Comparison of ENCODE assay signal across 2 cellular contexts in genomic region chr11:110474578-110474977, GRCh38.
TF ChIP-seq lines count a peak whose summit lies in the region.

No MANE protein-coding gene starts in this region.

TF ChIP-seq in GM23338, 12 proteins besides CTCF, POLR2A, EP300 and RAD21 (continued from another document):
- TF ChIP-seq REST (IDR thresholded peaks at IDR 0.05; ENCODE audit: unreplicated experiment) (no peak), POLR2AphosphoS5 (IDR thresholded peaks at IDR 0.05; ENCODE audit: low read depth) (no peak), CREB1 (CRISPR knock-in tag; IDR thresholded peaks at IDR 0.05; ENCODE audit: low read depth) (no peak), ZNF331 (CRISPR knock-in tag; IDR thresholded peaks at IDR 0.05; ENCODE audit: low read depth) (no peak), ZNF462 (CRISPR knock-in tag; IDR thresholded peaks at IDR 0.05) (no peak), JUNB (IDR thresholded peaks at IDR 0.05; ENCODE audit: unreplicated experiment) (no peak), NANOG (IDR thresholded peaks at IDR 0.05; ENCODE audit: borderline replicate concordance) (no peak), ETS1 (IDR thresholded peaks at IDR 0.05) (no peak), STAT1 (IDR thresholded peaks at IDR 0.05; ENCODE audit: unreplicated experiment) (no peak), ZNF114 (CRISPR knock-in tag; IDR thresholded peaks at IDR 0.05) (no peak)

TF ChIP-seq in WTC11, 78 proteins besides CTCF, POLR2A, EP300 and RAD21 (continued from another document):
- TF ChIP-seq GRHL2 (CRISPR knock-in tag; IDR thresholded peaks at IDR 0.05; ENCODE audit: insufficient replicate concordance, severe bottlenecking) (no peak), RELA (CRISPR knock-in tag; IDR thresholded peaks at IDR 0.05; ENCODE audit: borderline replicate concordance) (no peak), ATF1 (CRISPR knock-in tag; IDR thresholded peaks at IDR 0.05) (no peak), ATF2 (CRISPR knock-in tag; IDR thresholded peaks at IDR 0.05; ENCODE audit: borderline replicate concordance, low read depth) (no peak)
